Comparison of ENCODE assay signal across 11 cellular contexts in the genomic region with DNA sequence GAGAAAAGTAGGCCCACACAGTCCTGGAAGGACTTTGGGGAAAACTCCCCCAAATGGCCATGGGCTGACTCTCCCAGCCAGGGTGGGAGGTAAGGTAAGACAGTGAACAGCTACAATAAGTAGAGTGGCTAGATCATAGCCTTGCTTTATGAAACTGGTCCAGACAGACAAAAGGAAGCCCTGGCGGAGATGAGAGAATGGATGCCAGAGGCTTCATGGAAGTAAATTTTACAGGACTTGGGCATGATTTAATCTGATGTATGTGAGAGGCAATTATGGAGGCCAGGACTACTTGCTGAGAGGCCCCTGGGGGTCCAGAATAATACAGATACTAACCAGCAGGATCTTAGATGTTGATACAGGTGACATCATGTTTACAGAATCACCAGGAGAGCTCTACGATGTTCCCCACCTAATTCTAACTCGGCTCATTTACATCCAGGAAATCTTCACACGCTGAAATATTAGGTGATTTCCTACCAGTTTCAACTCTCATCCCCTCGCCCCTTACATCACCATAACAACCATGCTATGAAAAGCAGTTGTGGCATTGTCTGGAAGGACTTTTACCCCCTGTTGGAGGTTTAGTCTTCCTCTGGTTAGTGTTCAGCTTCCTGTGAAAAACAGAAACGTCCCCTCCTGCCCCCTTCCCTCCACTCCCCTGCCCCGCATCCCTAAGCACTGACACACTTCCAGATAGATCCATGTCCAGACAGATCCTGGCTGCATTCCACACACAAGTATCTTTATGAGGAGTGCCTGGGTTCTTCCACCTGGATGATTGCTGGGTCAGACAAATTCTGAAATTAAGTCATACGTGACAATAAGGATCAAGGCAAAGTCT. TPM values are rescaled to one million over a fixed set of nuclear protein-coding genes. Genes with fewer than 3 reads are reported as not detected.
DNase-seq lines count a peak whose midpoint lies in the region; ATAC-seq, FAIRE-seq and TF ChIP-seq lines count a peak whose summit lies in the region.
"Had no signal": no experiment of that assay in that cellular context is flagged by ENCODE, and none has a peak within 500 bp of the region (broad histone marks: within the 10 kb centered on the region; RNA-seq: fewer than 3 reads in every experiment).

No MANE protein-coding gene starts in this region.

- H3K4me1 ChIP-seq in breast epithelium = no peaks in the 10 kb centered on the region
- H3K4me1 ChIP-seq: upper lobe of left lung had no signal

- H3K27me3 ChIP-seq in bronchial epithelial cell (ENCODE audit: control insufficient read depth, insufficient read depth, low read length) = no peaks in the 10 kb centered on the region
- H3K27me3 ChIP-seq in breast epithelium = no peaks in the 10 kb centered on the region
- H3K27me3 ChIP-seq: upper lobe of left lung had no signal

- H3K9me3 ChIP-seq in breast epithelium = no peaks in the 10 kb centered on the region
- H3K9me3 ChIP-seq: upper lobe of left lung had no signal

- no peak overlapping the region for H3K4me3 ChIP-seq in bronchial epithelial cell (ENCODE audit: low read depth, low read length)
- H3K4me3 ChIP-seq in breast epithelium = no peak overlapping the region
- H3K4me3 ChIP-seq: skin epidermis, upper lobe of left lung had no signal

- ATAC-seq in GM18508 (IDR thresholded peaks at IDR 0.05; ENCODE audit: insufficient read depth, unreplicated experiment) = peak; percentile 45
- ATAC-seq in GM21526 (IDR thresholded peaks at IDR 0.05; ENCODE audit: low FRiP score, unreplicated experiment) = no peak

- peak; percentile 54 for DNase-seq in NCI-H1092 (lab: John Stamatoyannopoulos, UW)
- DNase-seq in bronchial epithelial cell (ENCODE audit: low read depth) = peak; percentile 93
- DNase-seq in NCI-H524 (lab: John Stamatoyannopoulos, UW) = no peak
- no peak for DNase-seq in SW 1271 (lab: John Stamatoyannopoulos, UW)
- no peak for DNase-seq in breast epithelium (ENCODE audit: low spot score in 2 of 2)
- DNase-seq: upper lobe of left lung had no signal

- TF ChIP-seq POLR2A in breast epithelium (IDR thresholded peaks at IDR 0.05) = no peak

- H3K27ac ChIP-seq in 22Rv1 (peak overlapping the region; percentile 36), breast epithelium (no peak overlapping the region)
- H3K27ac ChIP-seq: C4-2B, skin epidermis, upper lobe of left lung had no signal

- no peak for TF ChIP-seq CTCF in 22Rv1 (IDR thresholded peaks at IDR 0.05)
- no peak for TF ChIP-seq CTCF in bronchial epithelial cell (IDR thresholded peaks at IDR 0.05; ENCODE audit: insufficient read depth, low read length, severe bottlenecking)
- no peak for TF ChIP-seq CTCF in breast epithelium (IDR thresholded peaks at IDR 0.05)

- no peak for FAIRE-seq in bronchial epithelial cell (lab: Jason Lieb, UNC)

- intact Hi-C loops in breast epithelium (cut with DNase I; ENCODE audit: low total_unique reads) = no loop called here

- H3K36me3 ChIP-seq in bronchial epithelial cell (ENCODE audit: control insufficient read depth, insufficient read depth, low read length) (no peaks in the 10 kb centered on the region), breast epithelium (no peaks in the 10 kb centered on the region)
- H3K36me3 ChIP-seq: upper lobe of left lung had no signal

RNA-seq across cellular contexts. Expression of gene NT5DC3, which starts 39.5 kb away (rescaled TPM):
- total RNA-seq in bronchial epithelial cell = 4.9 and 6.6 TPM in 2 replicates
- 10 to 100 TPM in 2 of 3 donors, 1 to 10 TPM in 1; 3.8 to 19.9 (median 12.5) TPM for total RNA-seq in breast epithelium

RNA-seq across cellular contexts. Expression of gene HSP90B1, which starts 49.7 kb away (rescaled TPM):
- 649 and 677 TPM in 2 replicates for total RNA-seq in bronchial epithelial cell
- 100 to 1,000 TPM; 341 to 456 (median 362) TPM for total RNA-seq in breast epithelium

Comparison
In these comparisons a context has a peak if more than half of its experiments do, and no peak if none do; other contexts are left out.
1. DNase-seq: peak in NCI-H1092 (single experiment) and bronchial epithelial cell (single experiment); none in NCI-H524 (0 of 2), SW 1271 (0 of 2) and breast epithelium (0 of 2).